ENCODE assay signal across 8 cellular contexts in the genomic region with DNA sequence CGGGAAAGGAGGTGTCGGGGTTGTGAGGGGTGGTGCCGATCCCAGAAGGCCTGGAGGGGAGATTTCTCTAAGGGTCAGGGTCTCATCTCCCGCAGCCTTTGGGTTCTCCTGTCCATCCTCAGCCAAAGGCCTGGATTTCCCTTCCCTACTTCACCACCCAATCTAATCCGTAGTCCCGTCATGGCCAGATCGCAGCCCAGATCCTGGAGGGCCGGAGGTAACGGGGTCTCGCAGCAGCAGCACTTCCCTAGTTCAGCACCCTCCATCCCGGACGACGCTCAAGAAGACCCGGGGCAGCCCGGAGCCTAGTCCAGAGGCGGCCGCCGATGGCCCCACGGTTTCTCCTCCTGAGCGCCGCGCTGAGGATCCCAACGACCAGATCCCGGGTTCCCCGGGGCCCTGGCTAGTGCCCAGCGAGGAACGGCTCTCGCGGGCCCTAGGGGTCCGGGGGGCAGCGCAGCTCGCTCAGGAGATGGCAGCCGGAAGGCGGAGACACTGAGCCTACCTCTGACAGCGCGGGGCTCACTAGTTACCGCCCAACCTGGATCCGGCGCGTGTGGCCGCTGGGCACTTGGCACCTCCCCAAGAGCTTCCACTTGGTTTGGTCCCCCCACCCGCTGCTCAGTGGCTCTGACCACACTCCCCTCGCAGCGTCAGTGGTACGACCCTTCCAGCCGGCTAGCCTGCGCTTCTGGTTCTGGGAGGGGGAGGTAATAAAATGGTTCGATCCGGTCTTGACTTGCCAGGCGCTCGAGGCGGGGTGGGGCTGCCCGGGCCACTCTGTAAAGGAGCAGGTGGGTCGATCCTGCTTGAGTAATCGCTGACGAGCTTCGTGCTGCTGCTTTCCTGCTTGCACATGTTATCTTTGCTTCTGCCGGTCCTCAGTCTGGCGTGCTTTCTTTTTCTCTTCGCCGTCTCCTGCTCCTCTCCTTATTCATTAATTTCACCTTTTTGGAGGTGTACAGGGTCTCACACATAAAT. TPM values are rescaled to one million over a fixed set of nuclear protein-coding genes. Genes with fewer than 3 reads are reported as not detected.
A peak's percentile ranks its signal among the peaks of the same experiment; 100 is the strongest.
DNase-seq lines count a peak whose midpoint lies in the region; ATAC-seq lines count a peak whose summit lies in the region.

No MANE protein-coding gene starts in this region.

- H3K27ac Mint-ChIP-seq in activated CD4-positive, alpha-beta T cell treated with anti-CD3 and anti-CD28 coated beads, Interleukin-2, amount 10 ng/mL, durations not matched to agents 24 days and 14 days: peak overlapping the region; percentile 94

- DNase-seq in COLO668 (lab: John Stamatoyannopoulos, UW; ENCODE audit: unreplicated experiment) (peak; percentile 95), HAP-1 (ENCODE audit: low spot score in 2 of 2) (peak; percentile 95 to 98), NCI-H2107 treated with DMSO at 0.1 percent for 48 hours (lab: John Stamatoyannopoulos, UW; ENCODE audit: unreplicated experiment) (peak; percentile 23), left lobe of liver (ENCODE audit: low spot score) (peak; percentile 58)
- peak; percentile 86 for DNase-seq in activated CD4-positive, alpha-beta T cell treated with anti-CD3 and anti-CD28 coated beads, Interleukin-2, amount 10 ng/mL, durations not matched to agents 24 days and 14 days
- DNase-seq in stimulated activated CD4-positive, alpha-beta T cell treated with anti-CD3 and anti-CD28 coated beads, Interleukin-4, amount 100 ng/mL, for 4 hours: peak; percentile 48 to 73

- no peaks in the 10 kb centered on the region for H3K27me3 Mint-ChIP-seq in activated CD4-positive, alpha-beta T cell treated with anti-CD3 and anti-CD28 coated beads, Interleukin-2, amount 10 ng/mL, durations not matched to agents 24 days and 14 days

- in situ Hi-C loops in HAP-1 (cut with MboI; ENCODE audit: low sequenced_read_pairs): loop anchor here (5.0 kb wide), 1 partner anchor 269 kb away; a partner anchor contains a TSS

- intact Hi-C loops in activated CD4-positive, alpha-beta T cell treated with anti-CD3 and anti-CD28 coated beads, Interleukin-2, amount 10 ng/mL, durations not matched to agents 24 days and 14 days (cut with micrococcal nuclease): loop anchor here (10.0 kb wide), 2 partner anchors 61 to 361 kb away; a partner anchor contains a TSS

- H3K9me3 ChIP-seq in HAP-1: no peaks in the 10 kb centered on the region

- no peaks in the 10 kb centered on the region for H3K9me3 Mint-ChIP-seq in activated CD4-positive, alpha-beta T cell treated with anti-CD3 and anti-CD28 coated beads, Interleukin-2, amount 10 ng/mL, durations not matched to agents 24 days and 14 days

- no peaks in the 10 kb centered on the region for H3K27me3 ChIP-seq in HAP-1 (ENCODE audit: low read depth)

- no peak for ATAC-seq in left lobe of liver
- ATAC-seq in GM18858 (IDR thresholded peaks at IDR 0.05; ENCODE audit: unreplicated experiment): no peak

- peak overlapping the region; percentile 83 for H3K4me3 Mint-ChIP-seq in activated CD4-positive, alpha-beta T cell treated with anti-CD3 and anti-CD28 coated beads, Interleukin-2, amount 10 ng/mL, durations not matched to agents 24 days and 14 days

- no peaks in the 10 kb centered on the region for H3K36me3 Mint-ChIP-seq in activated CD4-positive, alpha-beta T cell treated with anti-CD3 and anti-CD28 coated beads, Interleukin-2, amount 10 ng/mL, durations not matched to agents 24 days and 14 days (ENCODE audit: low read depth)

- peaks cover 28% of the 10 kb centered on the region for H3K4me1 Mint-ChIP-seq in activated CD4-positive, alpha-beta T cell treated with anti-CD3 and anti-CD28 coated beads, Interleukin-2, amount 10 ng/mL, durations not matched to agents 24 days and 14 days

- peak overlapping the region; percentile 29 for H3K4me3 ChIP-seq in HAP-1

- peaks cover 29% of the 10 kb centered on the region for H3K4me1 ChIP-seq in HAP-1

- H3K27ac ChIP-seq in cingulate gyrus (ENCODE audit: low read depth, low read length): peak overlapping the region; percentile 79

- no peaks in the 10 kb centered on the region for H3K36me3 ChIP-seq in HAP-1 (replicated peaks)

RNA-seq across cellular contexts. Expression of a gene that starts 3.6 kb away (rescaled TPM):
- total RNA-seq in activated CD4-positive, alpha-beta T cell treated with anti-CD3 and anti-CD28 coated beads, Interleukin-2, amount 10 ng/mL, durations not matched to agents 24 days and 14 days: 0.96 and 1.1 TPM in 2 replicates
- total RNA-seq in left lobe of liver: 27.7 TPM

RNA-seq across cellular contexts. Expression of a gene that starts 5.5 kb away (rescaled TPM):
- 84.4 and 91.4 TPM in 2 replicates for total RNA-seq in activated CD4-positive, alpha-beta T cell treated with anti-CD3 and anti-CD28 coated beads, Interleukin-2, amount 10 ng/mL, durations not matched to agents 24 days and 14 days
- total RNA-seq in left lobe of liver: 11.7 TPM

RNA-seq across cellular contexts. Expression of a gene that starts 20.0 kb away (rescaled TPM):
- 21.9 and 22.7 TPM in 2 replicates for total RNA-seq in activated CD4-positive, alpha-beta T cell treated with anti-CD3 and anti-CD28 coated beads, Interleukin-2, amount 10 ng/mL, durations not matched to agents 24 days and 14 days
- 4.5 TPM for total RNA-seq in left lobe of liver

RNA-seq across cellular contexts. Expression of a gene that starts 33.8 kb away (rescaled TPM):
- total RNA-seq in activated CD4-positive, alpha-beta T cell treated with anti-CD3 and anti-CD28 coated beads, Interleukin-2, amount 10 ng/mL, durations not matched to agents 24 days and 14 days: 4.9 and 5.3 TPM in 2 replicates
- total RNA-seq in left lobe of liver: 0.10 TPM

RNA-seq across cellular contexts. Expression of a gene that starts 42.7 kb away (rescaled TPM):
- 24.7 TPM in 2 replicates for total RNA-seq in activated CD4-positive, alpha-beta T cell treated with anti-CD3 and anti-CD28 coated beads, Interleukin-2, amount 10 ng/mL, durations not matched to agents 24 days and 14 days
- total RNA-seq in left lobe of liver: 11.5 TPM

Comparison
In these comparisons a context has a peak if more than half of its experiments do, and no peak if none do; other contexts are left out.
1. DNase-seq: peak in every context shown above with its lines; median percentile 96 in HAP-1; 95 in COLO668; 86 in activated CD4-positive, alpha-beta T cell treated with anti-CD3 and anti-CD28 coated beads, Interleukin-2, amount 10 ng/mL, durations not matched to agents 24 days and 14 days; 60 in stimulated activated CD4-positive, alpha-beta T cell treated with anti-CD3 and anti-CD28 coated beads, Interleukin-4, amount 100 ng/mL, for 4 hours; 58 in left lobe of liver; 23 in NCI-H2107 treated with DMSO at 0.1 percent for 48 hours.
2. RNA of a gene that starts 3.6 kb away (total RNA-seq): 27.7 TPM in left lobe of liver (single experiment); 0.96 to 1.1 TPM in activated CD4-positive, alpha-beta T cell treated with anti-CD3 and anti-CD28 coated beads, Interleukin-2, amount 10 ng/mL, durations not matched to agents 24 days and 14 days; every median in the first group is over 10 times any median in the second.